8 cellular contexts compared by ENCODE assay signal in genomic region chr12:27383429-27384260, GRCh38. TPM values are rescaled to one million over a fixed set of nuclear protein-coding genes. Genes with fewer than 3 reads are reported as not detected.
DNase-seq lines count a peak whose midpoint lies in the region; ATAC-seq lines count a peak whose summit lies in the region.

No MANE protein-coding gene starts in this region.

- intact Hi-C loops in CD4-positive, alpha-beta memory T cell (cut with micrococcal nuclease), result no loop called here
- intact Hi-C loops in right cardiac atrium (cut with DNase I), result no loop called here
- intact Hi-C loops in sciatic nerve (cut with DNase I), result loop anchor here (10.0 kb wide), 1 partner anchor 841 kb away; no protein-coding TSS in a partner anchor

- H3K4me1 ChIP-seq in CD4-positive, alpha-beta memory T cell (ENCODE audit: insufficient read depth, low read length), result no peaks in the 10 kb centered on the region
- H3K4me1 ChIP-seq in right cardiac atrium (ENCODE audit: control insufficient read depth, insufficient read depth, low read length), result no peaks in the 10 kb centered on the region

- no peaks in the 10 kb centered on the region for H3K36me3 ChIP-seq in CD4-positive, alpha-beta memory T cell (ENCODE audit: insufficient read depth, low read length)

- no peak overlapping the region for H3K27ac ChIP-seq in CD4-positive, alpha-beta memory T cell (ENCODE audit: low read depth, low read length)
- no peak overlapping the region for H3K27ac ChIP-seq in right cardiac atrium (ENCODE audit: low read length)

- POLR2A ChIA-PET in CD4-positive, alpha-beta memory T cell (lab: Charles Lee; ENCODE audit: partially characterized antibody), result no interaction called here

- H3K9me3 ChIP-seq in CD4-positive, alpha-beta memory T cell (ENCODE audit: control insufficient read depth in 1 of 2, low read length in 2 of 2), result no peaks in the 10 kb centered on the region
- no peaks in the 10 kb centered on the region for H3K9me3 ChIP-seq in right cardiac atrium (ENCODE audit: control insufficient read depth, low read length)

- 70% methylated on average over 12 of the region's 12 CpGs for WGBS in right cardiac atrium

- ATAC-seq in GM21529 (IDR thresholded peaks at IDR 0.05; ENCODE audit: unreplicated experiment), result peak; percentile 80
- ATAC-seq in right cardiac atrium, result peak in 1 of 2 donors; percentile 78
- peak; percentile 58 for ATAC-seq in sciatic nerve
- no peak for ATAC-seq in GM21528 (IDR thresholded peaks at IDR 0.05; ENCODE audit: low FRiP score, unreplicated experiment)

- H3K36me3 Mint-ChIP-seq in CD4-positive, alpha-beta memory T cell, result no peaks in the 10 kb centered on the region

- H3K4me3 ChIP-seq in CD4-positive, alpha-beta memory T cell (ENCODE audit: low read length in 2 of 2), result no peak overlapping the region
- H3K4me3 ChIP-seq in right cardiac atrium (ENCODE audit: low read length), result no peak overlapping the region

- H3K27me3 ChIP-seq in CD4-positive, alpha-beta memory T cell (ENCODE audit: insufficient read depth, low read length), result no peaks in the 10 kb centered on the region
- no peaks in the 10 kb centered on the region for H3K27me3 ChIP-seq in right cardiac atrium (ENCODE audit: control insufficient read depth, insufficient read depth)

- DNase-seq in CD4-positive, alpha-beta memory T cell, result peak; percentile 23 to 45 (median 41)
- DNase-seq in NCI-H1092 treated with DMSO at 0.1 percent for 48 hours (lab: John Stamatoyannopoulos, UW) (peak; percentile 37), SW 1271 (lab: John Stamatoyannopoulos, UW) (peak; percentile 27 to 77), right cardiac atrium (peak; percentile 60 to 86 (median 79)), sciatic nerve (ENCODE audit: low spot score) (peak; percentile 78)
- DNase-seq in activated naive CD8-positive, alpha-beta T cell treated with anti-CD3 and anti-CD28 coated beads, Interleukin-2, amount 50 U/mL, for 16 hours (ENCODE audit: low read depth, low spot score), result peak; percentile 12

- no peak overlapping the region for H3K27ac Mint-ChIP-seq in CD4-positive, alpha-beta memory T cell

- H3K4me1 Mint-ChIP-seq in CD4-positive, alpha-beta memory T cell, result no peaks in the 10 kb centered on the region

- CTCF ChIA-PET in CD4-positive, alpha-beta memory T cell (lab: Charles Lee; ENCODE audit: partially characterized antibody), result interaction anchor here (0.9 to 3.0 kb wide), 8 partner anchors 11 to 369 kb away, joined by 3 to 7 read pairs (median 4); partner anchors contain the start of gene TM7SF3

- H3K4me3 Mint-ChIP-seq in CD4-positive, alpha-beta memory T cell, result no peak overlapping the region

- H3K9me3 Mint-ChIP-seq in CD4-positive, alpha-beta memory T cell, result no peaks in the 10 kb centered on the region

- no peaks in the 10 kb centered on the region for H3K27me3 Mint-ChIP-seq in CD4-positive, alpha-beta memory T cell

RNA-seq across cellular contexts. Expression of gene BMAL2, which starts 51.0 kb away (rescaled TPM):
- total RNA-seq in CD4-positive, alpha-beta memory T cell, result under 1 TPM; 0.17 to 0.32 TPM
- under 1 TPM in 1 of 2 donors, not detected in 1; 0.20 TPM for polyA plus RNA-seq in CD4-positive, alpha-beta memory T cell
- total RNA-seq in right cardiac atrium, result 1 to 10 TPM in 3 of 4 donors, under 1 TPM in 1; 0.85 to 2.9 (median 2.3) TPM
- polyA plus RNA-seq in right cardiac atrium, result 0.36 TPM
- 5.3 TPM for total RNA-seq in sciatic nerve

Comparison
In these comparisons a context has a peak if more than half of its experiments do, and no peak if none do; other contexts are left out.
1. DNase-seq: peak in every context shown above with its lines; median percentile 79 in right cardiac atrium; 78 in sciatic nerve; 52 in SW 1271; 41 in CD4-positive, alpha-beta memory T cell; 37 in NCI-H1092 treated with DMSO at 0.1 percent for 48 hours; 12 in activated naive CD8-positive, alpha-beta T cell treated with anti-CD3 and anti-CD28 coated beads, Interleukin-2, amount 50 U/mL, for 16 hours.